In the genomic region with DNA sequence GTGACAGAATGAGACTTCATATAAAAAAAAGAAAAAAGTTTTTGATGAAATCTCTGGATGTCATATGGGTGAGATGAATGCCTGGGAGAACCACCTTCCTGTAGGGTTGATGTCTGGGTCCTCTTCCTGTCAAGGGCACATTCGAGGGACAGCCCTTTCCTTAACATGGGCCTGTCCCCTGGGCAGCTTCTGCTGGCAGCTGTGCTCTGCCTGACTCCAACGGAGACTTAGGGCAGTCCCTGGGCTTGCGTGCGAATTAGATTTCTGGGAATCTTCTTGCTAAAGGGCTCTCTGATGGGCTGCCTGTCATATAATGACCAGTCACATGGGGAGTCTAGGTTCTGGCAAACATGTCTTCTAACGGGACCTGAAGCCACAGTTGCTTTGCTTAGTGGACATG, we compare ENCODE assay signal across 1 cellular context.
TF ChIP-seq lines count a peak whose summit lies in the region.

No MANE protein-coding gene starts in this region.

TF ChIP-seq in endothelial cell of umbilical vein, 7 proteins besides CTCF, POLR2A, EP300 and RAD21:
- TF ChIP-seq EZH2 (IDR thresholded peaks at IDR 0.05; ENCODE audit: borderline replicate concordance, low read depth, low read length, severe bottlenecking) (no peak), FOS (IDR thresholded peaks at IDR 0.05; ENCODE audit: borderline replicate concordance, insufficient read depth, low read length) (no peak), MAX (IDR thresholded peaks at IDR 0.05; ENCODE audit: insufficient read depth, insufficient read length) (no peak), MYC (IDR thresholded peaks at IDR 0.05; ENCODE audit: low read depth, low read length) (no peak), POLR2AphosphoS5 (IDR thresholded peaks at IDR 0.05; ENCODE audit: insufficient read depth, low read depth, low read length) (no peak), JUN (IDR thresholded peaks at IDR 0.05; ENCODE audit: borderline replicate concordance, insufficient read depth, insufficient read length, low read depth) (no peak), GATA2 (IDR thresholded peaks at IDR 0.05; ENCODE audit: insufficient read depth, insufficient read length, low read depth, low read length) (no peak)
